Comparison of ENCODE assay signal across 1 cellular context in the genomic region with DNA sequence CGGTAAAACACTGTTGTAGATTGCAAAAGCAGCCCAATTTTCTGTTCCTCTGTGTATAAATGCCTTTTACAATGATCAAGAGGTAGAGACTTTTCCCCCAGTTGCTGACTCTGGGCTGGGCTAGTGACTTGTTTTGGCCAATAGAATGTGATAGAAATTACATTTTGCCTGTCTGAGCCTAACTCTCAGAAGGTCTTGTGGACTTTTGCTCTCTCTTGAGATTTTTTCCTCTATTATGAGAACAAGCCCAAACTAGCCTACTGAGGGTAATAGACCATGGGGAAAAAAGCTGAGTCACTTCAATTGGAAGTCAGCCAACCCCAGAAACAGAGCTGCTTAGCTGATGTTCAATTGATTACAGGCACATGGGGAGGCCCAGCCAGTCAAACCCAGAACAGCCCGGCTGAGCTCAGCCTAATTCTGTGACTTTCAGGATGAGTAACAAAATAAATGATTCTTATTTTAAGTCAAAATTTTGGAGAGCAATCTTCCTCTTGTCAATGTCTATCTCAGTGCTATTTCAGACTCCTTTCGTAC.
TF ChIP-seq lines count a peak whose summit lies in the region.

No MANE protein-coding gene starts in this region.

TF ChIP-seq in HEK293, 187 proteins besides CTCF, POLR2A, EP300 and RAD21 (continued from another document):
- TF ChIP-seq PRDM2 (tag by site-specific recombination; IDR thresholded peaks at IDR 0.05; ENCODE audit: borderline replicate concordance) (no peak), ZBTB8A (tag by site-specific recombination; IDR thresholded peaks at IDR 0.05) (peak; percentile 60), ZNF791 (tag by site-specific recombination; IDR thresholded peaks at IDR 0.05) (no peak), SCRT1 (tag by site-specific recombination; IDR thresholded peaks at IDR 0.05; ENCODE audit: borderline replicate concordance) (no peak), ZNF354C (tag by site-specific recombination; IDR thresholded peaks at IDR 0.05; ENCODE audit: borderline replicate concordance, low read depth) (no peak), ZNF658 (tag by site-specific recombination; IDR thresholded peaks at IDR 0.05) (no peak), HOXA7 (CRISPR knock-in tag; IDR thresholded peaks at IDR 0.05; ENCODE audit: borderline replicate concordance) (no peak), ZFP69B (tag by site-specific recombination; IDR thresholded peaks at IDR 0.05) (no peak), ZNF426 (tag by site-specific recombination; IDR thresholded peaks at IDR 0.05) (no peak), ZNF274 (IDR thresholded peaks at IDR 0.05; ENCODE audit: low read length) (no peak), ZNF274 (tag by site-specific recombination; IDR thresholded peaks at IDR 0.05; ENCODE audit: borderline replicate concordance) (no peak)
